8 cellular contexts compared by ENCODE assay signal in genomic region chr3:156676467-156677119, GRCh38.
DNase-seq lines count a peak whose midpoint lies in the region; ATAC-seq lines count a peak whose summit lies in the region.

No MANE protein-coding gene starts in this region.

- no peak for ATAC-seq in HG03354 (IDR thresholded peaks at IDR 0.05; ENCODE audit: poor library complexity, severe bottlenecking, unreplicated experiment)

- no peaks in the 10 kb centered on the region for H3K9me3 ChIP-seq in neuron (ENCODE audit: low read length)

- no peaks in the 10 kb centered on the region for H3K27me3 Mint-ChIP-seq in dendritic cell treated with granulocyte-macrophage colony-stimulating factor and Interleukin-4, amounts not matched to agents 40 ng/mL and 50 ng/mL, for 4 days

- peaks cover 58% of the 10 kb centered on the region for H3K4me1 Mint-ChIP-seq in dendritic cell treated with granulocyte-macrophage colony-stimulating factor and Interleukin-4, amounts not matched to agents 40 ng/mL and 50 ng/mL, for 4 days (ENCODE audit: low read depth)

- no peaks in the 10 kb centered on the region for H3K9me3 Mint-ChIP-seq in dendritic cell treated with granulocyte-macrophage colony-stimulating factor and Interleukin-4, amounts not matched to agents 40 ng/mL and 50 ng/mL, for 4 days

- peak overlapping the region; percentile 88 for H3K27ac Mint-ChIP-seq in dendritic cell treated with granulocyte-macrophage colony-stimulating factor and Interleukin-4, amounts not matched to agents 40 ng/mL and 50 ng/mL, for 4 days

- H3K27me3 ChIP-seq in neuron (ENCODE audit: insufficient read depth, low read length) = no peaks in the 10 kb centered on the region

- H3K4me1 ChIP-seq in neuron (ENCODE audit: insufficient read depth, low read length) = peaks cover 15% of the 10 kb centered on the region

- peak overlapping the region; percentile 87 for H2AFZ ChIP-seq in neuron (ENCODE audit: low read depth, low read length)

- peak overlapping the region; percentile 83 for H3K4me3 ChIP-seq in neuron (ENCODE audit: low read length)

- H3K4me3 Mint-ChIP-seq in dendritic cell treated with granulocyte-macrophage colony-stimulating factor and Interleukin-4, amounts not matched to agents 40 ng/mL and 50 ng/mL, for 4 days = peak overlapping the region; percentile 93

- peaks cover 43% of the 10 kb centered on the region for H3K36me3 Mint-ChIP-seq in dendritic cell treated with granulocyte-macrophage colony-stimulating factor and Interleukin-4, amounts not matched to agents 40 ng/mL and 50 ng/mL, for 4 days (ENCODE audit: low read depth)

- intact Hi-C loops in dendritic cell treated with granulocyte-macrophage colony-stimulating factor and Interleukin-4, amounts not matched to agents 40 ng/mL and 50 ng/mL, for 4 days (cut with micrococcal nuclease) = loop anchor here (2.0 kb wide), 1 partner anchor 404 kb away; no protein-coding TSS in a partner anchor

- peak; percentile 63 for DNase-seq in EL
- peak; percentile 42 for DNase-seq in NCI-H146 treated with DMSO at 0.1 percent for 48 hours (lab: John Stamatoyannopoulos, UW; ENCODE audit: unreplicated experiment)
- no peak for DNase-seq in DMS79 treated with DMSO at 0.1 percent for 48 hours (lab: John Stamatoyannopoulos, UW)
- no peak for DNase-seq in hypothalamus (lab: John Stamatoyannopoulos, UW)
- no peak for DNase-seq in stimulated activated CD4-positive, alpha-beta T cell treated with anti-CD3 and anti-CD28 coated beads, Interleukin-2, amount 100 ng/mL, for 24 hours

- H3K36me3 ChIP-seq in neuron (ENCODE audit: insufficient read depth, low read length) = peaks cover 10% of the 10 kb centered on the region

Comparison
In these comparisons a context has a peak if more than half of its experiments do, and no peak if none do; other contexts are left out.
1. DNase-seq: peak in EL (single experiment) and NCI-H146 treated with DMSO at 0.1 percent for 48 hours (single experiment); none in DMS79 treated with DMSO at 0.1 percent for 48 hours (single experiment), hypothalamus (0 of 51) and stimulated activated CD4-positive, alpha-beta T cell treated with anti-CD3 and anti-CD28 coated beads, Interleukin-2, amount 100 ng/mL, for 24 hours (0 of 2).